In the genomic region with DNA sequence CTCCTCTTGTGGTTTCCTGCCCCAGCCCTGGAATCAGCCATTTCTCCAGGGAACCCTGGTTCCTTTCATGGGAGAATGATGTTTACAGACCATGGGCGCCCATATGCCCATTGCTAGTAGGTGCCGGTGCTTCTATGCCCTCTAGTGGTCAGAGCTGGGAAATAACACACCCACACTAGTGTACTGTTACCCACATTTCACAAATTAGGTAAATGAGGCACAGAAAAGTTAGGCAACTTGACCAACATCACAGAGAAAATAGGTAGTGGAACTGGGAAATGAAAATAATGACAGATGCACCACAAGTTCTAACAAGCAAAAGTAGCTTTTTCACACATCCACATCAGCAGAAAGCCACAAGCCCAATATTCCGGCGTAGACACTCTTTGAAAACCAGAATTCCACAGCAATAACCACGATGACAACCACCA, we compare ENCODE assay signal across 8 cellular contexts. TPM values are rescaled to one million over a fixed set of nuclear protein-coding genes. Genes with fewer than 3 reads are reported as not detected.
A peak's percentile ranks its signal among the peaks of the same experiment; 100 is the strongest.
DNase-seq lines count a peak whose midpoint lies in the region; ATAC-seq and TF ChIP-seq lines count a peak whose summit lies in the region.

No MANE protein-coding gene starts in this region.

- DNase-seq in CD4-positive, CD25-positive, alpha-beta regulatory T cell: peak; percentile 39 to 68 (median 63)
- peak; percentile 27 for DNase-seq in HEK293T (ENCODE audit: extremely low spot score)
- DNase-seq in NCI-H69 (lab: John Stamatoyannopoulos, UW): peak; percentile 95
- DNase-seq in activated CD8-positive, alpha-beta T cell treated with anti-CD3 and anti-CD28 coated beads for 36 hours: peak; percentile 82
- peak; percentile 63 for DNase-seq in transverse colon
- DNase-seq in GOT3 (lab: John Stamatoyannopoulos, UW): no peak

- ATAC-seq in CD4-positive, CD25-positive, alpha-beta regulatory T cell (ENCODE audit: low read depth in 2 of 2): peak; percentile 84 to 88
- ATAC-seq in activated CD8-positive, alpha-beta T cell treated with anti-CD3 and anti-CD28 coated beads for 36 hours: peak; percentile 96
- peak; percentile 59 for ATAC-seq in esophagus mucosa

- no peak overlapping the region for H3K27ac ChIP-seq in CD4-positive, CD25-positive, alpha-beta regulatory T cell (ENCODE audit: insufficient read depth, low read length, poor library complexity, severe bottlenecking)
- H3K27ac ChIP-seq in neural cell (ENCODE audit: low read length) (no peak overlapping the region), transverse colon (no peak overlapping the region)

- H3K36me3 ChIP-seq in CD4-positive, CD25-positive, alpha-beta regulatory T cell (ENCODE audit: control insufficient read depth, insufficient read depth, low read length): no peaks in the 10 kb centered on the region
- no peaks in the 10 kb centered on the region for H3K36me3 ChIP-seq in neural cell (ENCODE audit: insufficient read depth, low read length)
- H3K36me3 ChIP-seq in transverse colon: no peaks in the 10 kb centered on the region

- POLR2A ChIA-PET in HEK293T (lab: Yijun Ruan, JAX): no interaction called here
- POLR2A ChIA-PET in activated CD8-positive, alpha-beta T cell treated with anti-CD3 and anti-CD28 coated beads for 36 hours (lab: Charles Lee): interaction anchor here (1.1 to 1.2 kb wide), 2 partner anchors 19 to 64 kb away, joined by 3 to 6 read pairs; a partner anchor contains a TSS

- H3K79me2 ChIP-seq in neural cell (replicated peaks; ENCODE audit: insufficient read depth, low read length): no peaks in the 10 kb centered on the region

- peaks cover 5% of the 10 kb centered on the region for H3K27me3 ChIP-seq in CD4-positive, CD25-positive, alpha-beta regulatory T cell (ENCODE audit: control insufficient read depth, insufficient read depth, low read length)
- H3K27me3 ChIP-seq in neural cell (ENCODE audit: insufficient read depth, low read depth, low read length) (no peaks in the 10 kb centered on the region), transverse colon (peaks cover 27% of the 10 kb centered on the region)

- H3K9me3 ChIP-seq in CD4-positive, CD25-positive, alpha-beta regulatory T cell (ENCODE audit: control insufficient read depth in 2 of 2, low read length in 2 of 2): no peaks in the 10 kb centered on the region
- H3K9me3 ChIP-seq in neural cell (ENCODE audit: low read length) (no peaks in the 10 kb centered on the region), transverse colon (no peaks in the 10 kb centered on the region)

- peaks cover 0 to 8% (median 2%) of the 10 kb centered on the region in 4 donors for H3K4me1 Mint-ChIP-seq in CD4-positive, CD25-positive, alpha-beta regulatory T cell
- H3K4me1 Mint-ChIP-seq in activated CD8-positive, alpha-beta T cell treated with anti-CD3 and anti-CD28 coated beads for 36 hours (ENCODE audit: low read depth): no peaks in the 10 kb centered on the region

- no peak for TF ChIP-seq EP300 in neural cell (conservative IDR thresholded peaks at IDR 0.05; ENCODE audit: poor library complexity, severe bottlenecking)
- TF ChIP-seq EP300 in transverse colon (IDR thresholded peaks at IDR 0.05; ENCODE audit: low read depth): no peak

- H3K4me3 Mint-ChIP-seq in CD4-positive, CD25-positive, alpha-beta regulatory T cell: no peak overlapping the region
- H3K4me3 Mint-ChIP-seq in activated CD8-positive, alpha-beta T cell treated with anti-CD3 and anti-CD28 coated beads for 36 hours: no peak overlapping the region

- WGBS in transverse colon (ENCODE audit: low coverage in 1 of 2), 2 donors: 42 to 54% methylated on average over 3 to 5 of the region's 5 CpGs

- H3K4me3 ChIP-seq in CD4-positive, CD25-positive, alpha-beta regulatory T cell (ENCODE audit: low read depth, low read length): no peak overlapping the region
- no peak overlapping the region for H3K4me3 ChIP-seq in neural cell (ENCODE audit: low read length)
- H3K4me3 ChIP-seq in transverse colon: no peak overlapping the region

- H4K20me1 ChIP-seq in neural cell (ENCODE audit: insufficient read depth): no peaks in the 10 kb centered on the region

- no peaks in the 10 kb centered on the region for H3K4me1 ChIP-seq in CD4-positive, CD25-positive, alpha-beta regulatory T cell (ENCODE audit: control insufficient read depth, insufficient read depth, low read length, poor library complexity, severe bottlenecking)
- H3K4me1 ChIP-seq in transverse colon: no peaks in the 10 kb centered on the region

- H3K27me3 Mint-ChIP-seq in CD4-positive, CD25-positive, alpha-beta regulatory T cell: peaks cover 33% of the 10 kb centered on the region
- peaks cover 27% of the 10 kb centered on the region for H3K27me3 Mint-ChIP-seq in activated CD8-positive, alpha-beta T cell treated with anti-CD3 and anti-CD28 coated beads for 36 hours

- peak; percentile 86 for TF ChIP-seq CTCF in activated CD8-positive, alpha-beta T cell treated with anti-CD3 and anti-CD28 coated beads for 36 hours (IDR thresholded peaks at IDR 0.05)
- TF ChIP-seq CTCF in neural cell (IDR thresholded peaks at IDR 0.05; ENCODE audit: poor library complexity, severe bottlenecking): peak; percentile 67
- peak; percentile 74 to 83 (median 80) for TF ChIP-seq CTCF in transverse colon (IDR thresholded peaks at IDR 0.05)

- H3K27ac Mint-ChIP-seq in CD4-positive, CD25-positive, alpha-beta regulatory T cell: no peak overlapping the region
- no peak overlapping the region for H3K27ac Mint-ChIP-seq in activated CD8-positive, alpha-beta T cell treated with anti-CD3 and anti-CD28 coated beads for 36 hours

- H3F3A ChIP-seq in neural cell (ENCODE audit: insufficient read depth, low read length, poor library complexity, severe bottlenecking): no peaks in the 10 kb centered on the region

- no peak for TF ChIP-seq RAD21 in neural cell (conservative IDR thresholded peaks at IDR 0.05)

- TF ChIP-seq POLR2A in transverse colon (IDR thresholded peaks at IDR 0.05): no peak

- no peak overlapping the region for H3K4me2 ChIP-seq in neural cell (ENCODE audit: low read length)

- CTCF ChIA-PET in HEK293T (lab: Yijun Ruan, JAX): interaction anchor here (1.0 to 2.2 kb wide), 14 partner anchors 10 to 158 kb away, joined by 3 to 11 read pairs (median 5); no protein-coding TSS in a partner anchor
- CTCF ChIA-PET in activated CD8-positive, alpha-beta T cell treated with anti-CD3 and anti-CD28 coated beads for 36 hours (lab: Charles Lee): interaction anchor here (0.6 to 7.8 kb wide), 30 partner anchors 9 to 209 kb away, joined by 3 to 262 read pairs (median 4); a partner anchor contains a TSS

- intact Hi-C loops in activated CD8-positive, alpha-beta T cell treated with anti-CD3 and anti-CD28 coated beads for 36 hours (cut with micrococcal nuclease): no loop called here
- intact Hi-C loops in transverse colon (cut with DNase I; ENCODE audit: low total_unique reads): no loop called here

- no peak overlapping the region for H3K9ac ChIP-seq in neural cell (ENCODE audit: low read length)

- H3K36me3 Mint-ChIP-seq in CD4-positive, CD25-positive, alpha-beta regulatory T cell: no peaks in the 10 kb centered on the region
- no peaks in the 10 kb centered on the region for H3K36me3 Mint-ChIP-seq in activated CD8-positive, alpha-beta T cell treated with anti-CD3 and anti-CD28 coated beads for 36 hours (ENCODE audit: low read depth)

- no peak overlapping the region for H2AFZ ChIP-seq in neural cell (ENCODE audit: low read depth, low read length)

- H3K9me2 ChIP-seq in neural cell (ENCODE audit: insufficient read depth, low read length): no peaks in the 10 kb centered on the region

- in situ Hi-C loops in transverse colon (cut with MboI; ENCODE audit: low pct_ligation_motif_present in 1 of 4, low pct_unique_long_range_greater_than_20kb in 1 of 4, low sequenced_read_pairs in 3 of 4): no loop called here

- peaks cover 0 to 2% (median 0%) of the 10 kb centered on the region in 7 donors for H3K9me3 Mint-ChIP-seq in CD4-positive, CD25-positive, alpha-beta regulatory T cell
- no peaks in the 10 kb centered on the region for H3K9me3 Mint-ChIP-seq in activated CD8-positive, alpha-beta T cell treated with anti-CD3 and anti-CD28 coated beads for 36 hours

TF ChIP-seq in HEK293T, 16 proteins besides CTCF, POLR2A, EP300 and RAD21:
- TF ChIP-seq FOXM1 (IDR thresholded peaks at IDR 0.05; ENCODE audit: borderline replicate concordance) (no peak), ELF4 (IDR thresholded peaks at IDR 0.05) (no peak), LEF1 (IDR thresholded peaks at IDR 0.05; ENCODE audit: borderline replicate concordance) (no peak), CTBP1 (IDR thresholded peaks at IDR 0.05; ENCODE audit: borderline replicate concordance) (no peak)

TF ChIP-seq in neural cell, 6 proteins besides CTCF, POLR2A, EP300 and RAD21 (continues in another document):
- TF ChIP-seq SMC3 (conservative IDR thresholded peaks at IDR 0.05; ENCODE audit: poor library complexity) (no peak), EZH2 (IDR thresholded peaks at IDR 0.05; ENCODE audit: borderline replicate concordance, insufficient read depth, low read length, poor library complexity, severe bottlenecking) (no peak), POLR2AphosphoS5 (IDR thresholded peaks at IDR 0.05) (no peak)

RNA-seq across cellular contexts. Expression of a gene that starts 1.3 kb away (rescaled TPM):
- not detected for total RNA-seq in CD4-positive, CD25-positive, alpha-beta regulatory T cell
- polyA plus RNA-seq in CD4-positive, CD25-positive, alpha-beta regulatory T cell: not detected
- not detected for total RNA-seq in activated CD8-positive, alpha-beta T cell treated with anti-CD3 and anti-CD28 coated beads for 36 hours
- total RNA-seq in esophagus mucosa: not detected
- polyA plus RNA-seq in neural cell: not detected in 2 replicates
- polyA minus RNA-seq in neural cell: not detected in 2 replicates
- total RNA-seq in transverse colon: 1 to 10 TPM in 2 of 4 donors, under 1 TPM in 1, not detected in 1; 0.82 to 2.2 (median 1.6) TPM

RNA-seq across cellular contexts. Expression of a gene that starts 39.7 kb away (rescaled TPM):
- total RNA-seq in CD4-positive, CD25-positive, alpha-beta regulatory T cell: not detected
- polyA plus RNA-seq in CD4-positive, CD25-positive, alpha-beta regulatory T cell: not detected
- not detected for total RNA-seq in activated CD8-positive, alpha-beta T cell treated with anti-CD3 and anti-CD28 coated beads for 36 hours
- total RNA-seq in esophagus mucosa (268 TPM), transverse colon (100 to 1,000 TPM in 2 of 4 donors, 10 to 100 TPM in 2; 33.8 to 209 (median 104) TPM)
- polyA plus RNA-seq in neural cell: not detected in 2 replicates
- polyA minus RNA-seq in neural cell: not detected in 2 replicates

RNA-seq across cellular contexts. Expression of a gene that starts 49.4 kb away (rescaled TPM):
- total RNA-seq in CD4-positive, CD25-positive, alpha-beta regulatory T cell: not detected
- polyA plus RNA-seq in CD4-positive, CD25-positive, alpha-beta regulatory T cell: not detected
- not detected for total RNA-seq in activated CD8-positive, alpha-beta T cell treated with anti-CD3 and anti-CD28 coated beads for 36 hours
- not detected for total RNA-seq in esophagus mucosa
- not detected in 2 replicates for polyA plus RNA-seq in neural cell
- not detected in 2 replicates for polyA minus RNA-seq in neural cell
- not detected for total RNA-seq in transverse colon

RNA-seq across cellular contexts. Expression of a gene that starts 49.8 kb away (rescaled TPM):
- not detected for total RNA-seq in CD4-positive, CD25-positive, alpha-beta regulatory T cell
- not detected for polyA plus RNA-seq in CD4-positive, CD25-positive, alpha-beta regulatory T cell
- total RNA-seq in activated CD8-positive, alpha-beta T cell treated with anti-CD3 and anti-CD28 coated beads for 36 hours: not detected
- total RNA-seq in esophagus mucosa (not detected), transverse colon (not detected)
- polyA plus RNA-seq in neural cell: not detected in 2 replicates
- not detected in 2 replicates for polyA minus RNA-seq in neural cell

Comparison
In these comparisons a context has a peak if more than half of its experiments do, and no peak if none do; other contexts are left out.
1. RNA of a gene that starts 39.7 kb away (total RNA-seq): 268 TPM in esophagus mucosa (single experiment) and 33.8 to 209 TPM in transverse colon; not detected in CD4-positive, CD25-positive, alpha-beta regulatory T cell (single experiment) and not detected in activated CD8-positive, alpha-beta T cell treated with anti-CD3 and anti-CD28 coated beads for 36 hours; every median in the first group is over 10 times any median in the second.
2. Peak in every context shown above with its lines, with median percentiles within 50 percentile points of each other: ATAC-seq and CTCF ChIP-seq.